ENCODE assay signal across 1 cellular context in the genomic region with DNA sequence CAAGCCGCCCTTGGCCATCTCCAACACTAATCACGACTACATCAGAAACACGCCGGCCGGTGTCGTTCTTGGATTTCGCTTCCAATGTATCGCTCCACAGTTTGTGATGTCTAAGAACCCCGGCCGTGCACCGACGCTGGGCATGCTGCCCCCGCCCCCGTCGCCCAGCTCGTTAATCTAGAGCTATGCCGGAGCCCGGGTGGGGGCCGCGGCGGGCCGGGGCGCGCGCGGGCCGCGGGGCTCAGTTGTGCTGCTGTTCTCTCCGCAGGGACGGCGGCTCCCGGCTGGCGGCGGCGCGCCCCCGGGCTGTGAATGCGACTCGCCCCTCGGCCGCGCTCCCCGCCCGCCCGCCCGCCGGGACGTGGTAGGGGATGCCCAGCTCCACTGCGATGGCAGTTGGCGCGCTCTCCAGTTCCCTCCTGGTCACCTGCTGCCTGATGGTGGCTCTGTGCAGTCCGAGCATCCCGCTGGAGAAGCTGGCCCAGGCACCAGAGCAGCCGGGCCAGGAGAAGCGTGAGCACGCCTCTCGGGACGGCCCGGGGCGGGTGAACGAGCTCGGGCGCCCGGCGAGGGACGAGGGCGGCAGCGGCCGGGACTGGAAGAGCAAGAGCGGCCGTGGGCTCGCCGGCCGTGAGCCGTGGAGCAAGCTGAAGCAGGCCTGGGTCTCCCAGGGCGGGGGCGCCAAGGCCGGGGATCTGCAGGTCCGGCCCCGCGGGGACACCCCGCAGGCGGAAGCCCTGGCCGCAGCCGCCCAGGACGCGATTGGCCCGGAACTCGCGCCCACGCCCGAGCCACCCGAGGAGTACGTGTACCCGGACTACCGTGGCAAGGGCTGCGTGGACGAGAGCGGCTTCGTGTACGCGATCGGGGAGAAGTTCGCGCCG.
TF ChIP-seq lines count a peak whose summit lies in the region.

No MANE protein-coding gene starts in this region.

TF ChIP-seq in SK-N-SH treated with all-trans-retinoic acid at 6 μM for 48 hours, 23 proteins besides CTCF, POLR2A, EP300 and RAD21 (continued from another document):
- TF ChIP-seq ARNTL (CRISPR knock-in tag; IDR thresholded peaks at IDR 0.05; ENCODE audit: borderline replicate concordance, low read depth) = no peak
- TF ChIP-seq ZC3H10 (CRISPR knock-in tag; IDR thresholded peaks at IDR 0.05) = no peak
- no peak for TF ChIP-seq ZNF8 (CRISPR knock-in tag; IDR thresholded peaks at IDR 0.05)
- no peak for TF ChIP-seq GLIS3 (CRISPR knock-in tag; IDR thresholded peaks at IDR 0.05)
- TF ChIP-seq ZNF70 (CRISPR knock-in tag; IDR thresholded peaks at IDR 0.05) = no peak
- TF ChIP-seq, protein P1, sequence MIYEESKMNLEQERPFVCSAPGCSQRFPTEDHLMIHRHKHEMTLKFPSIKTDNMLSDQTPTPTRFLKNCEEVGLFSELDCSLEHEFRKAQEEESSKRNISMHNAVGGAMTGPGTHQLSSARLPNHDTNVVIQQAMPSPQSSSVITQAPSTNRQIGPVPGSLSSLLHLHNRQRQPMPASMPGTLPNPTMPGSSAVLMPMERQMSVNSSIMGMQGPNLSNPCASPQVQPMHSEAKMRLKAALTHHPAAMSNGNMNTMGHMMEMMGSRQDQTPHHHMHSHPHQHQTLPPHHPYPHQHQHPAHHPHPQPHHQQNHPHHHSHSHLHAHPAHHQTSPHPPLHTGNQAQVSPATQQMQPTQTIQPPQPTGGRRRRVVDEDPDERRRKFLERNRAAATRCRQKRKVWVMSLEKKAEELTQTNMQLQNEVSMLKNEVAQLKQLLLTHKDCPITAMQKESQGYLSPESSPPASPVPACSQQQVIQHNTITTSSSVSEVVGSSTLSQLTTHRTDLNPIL (CRISPR knock-in tag; IDR thresholded peaks at IDR 0.05; ENCODE audit: low read depth) = no peak
- TF ChIP-seq TCF4 (CRISPR knock-in tag; IDR thresholded peaks at IDR 0.05; ENCODE audit: borderline replicate concordance) = no peak
- no peak for TF ChIP-seq ZNF565 (CRISPR knock-in tag; conservative IDR thresholded peaks at IDR 0.05; ENCODE audit: low read depth)
